In the genomic region with DNA sequence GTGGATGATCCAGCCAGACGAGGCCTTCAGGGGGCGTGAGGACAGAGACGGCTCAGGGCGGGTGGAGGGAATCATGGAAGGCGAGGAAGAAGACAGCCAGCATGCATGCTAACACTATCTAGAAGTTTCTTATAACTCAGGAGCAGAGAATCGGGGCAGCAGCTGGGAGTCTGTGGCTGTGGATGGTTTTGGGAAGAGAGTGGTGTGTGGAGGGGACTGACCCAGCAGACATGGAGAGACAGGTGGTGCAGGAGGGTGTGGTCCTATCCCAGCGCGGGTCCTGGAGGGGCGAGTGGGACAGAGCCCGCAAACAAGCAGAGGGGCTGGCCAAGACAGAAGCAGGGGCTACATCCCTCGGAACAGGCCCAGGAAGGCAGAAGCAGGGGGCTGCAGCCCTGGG, we compare ENCODE assay signal across 23 cellular contexts.
"Had no signal": no experiment of that assay in that cellular context is flagged by ENCODE, and none has a peak within 500 bp of the region (broad histone marks: within the 10 kb centered on the region; RNA-seq: fewer than 3 reads in every experiment).

No MANE protein-coding gene starts in this region.

- H3K27ac Mint-ChIP-seq: activated B cell treated with CpG ODN at 0.5 μM for 24 hours; activated CD8-positive, alpha-beta T cell treated with anti-CD3 and anti-CD28 coated beads, Interleukin-2, amount 10 ng/mL, durations not matched to agents 7 days and 5 days; T-cell had no signal

- H3K9me3 Mint-ChIP-seq: activated B cell treated with CpG ODN at 0.5 μM for 24 hours; activated naive CD8-positive, alpha-beta T cell treated with anti-CD3 and anti-CD28 coated beads, Interleukin-2, amount 10 ng/mL, durations not matched to agents 7 days and 5 days had no signal

- H3K4me1 Mint-ChIP-seq: activated B cell treated with CpG ODN at 0.5 μM for 24 hours had no signal

- ATAC-seq: activated CD8-positive, alpha-beta T cell treated with anti-CD3 and anti-CD28 coated beads, Interleukin-2, amount 10 ng/mL, durations not matched to agents 7 days and 5 days; body of pancreas; K562; T-cell had no signal

- H3K4me3 Mint-ChIP-seq: activated B cell treated with CpG ODN at 0.5 μM for 24 hours; activated CD8-positive, alpha-beta T cell treated with anti-CD3 and anti-CD28 coated beads, Interleukin-2, amount 10 ng/mL, durations not matched to agents 7 days and 5 days; activated naive CD8-positive, alpha-beta T cell treated with anti-CD3 and anti-CD28 coated beads, Interleukin-2, amount 10 ng/mL, durations not matched to agents 7 days and 5 days; T-cell had no signal

- DNase-seq: activated B cell treated with CpG ODN at 0.5 μM for 24 hours; activated CD4-positive, alpha-beta T cell treated with anti-CD3 and anti-CD28 coated beads for 1 hour; activated CD8-positive, alpha-beta memory T cell treated with anti-CD3 and anti-CD28 coated beads, Interleukin-2, amount 50 U/mL, for 48 hours; activated CD8-positive, alpha-beta T cell treated with anti-CD3 and anti-CD28 coated beads, Interleukin-2, amount 10 ng/mL, durations not matched to agents 7 days and 5 days; activated effector memory CD4-positive, alpha-beta T cell treated with Interleukin-2 at 50 U/mL for 16 hours; activated naive CD4-positive, alpha-beta T cell; activated naive CD8-positive, alpha-beta T cell treated with anti-CD3 and anti-CD28 coated beads, Interleukin-2, amount 10 ng/mL, durations not matched to agents 7 days and 5 days; activated T-cell treated with anti-CD3 and anti-CD28 coated beads, Interleukin-2, amount 50 U/mL, for 1 hour; central memory CD4-positive, alpha-beta T cell; Karpas-422; MM.1S; NCI-H1105; NCI-H1436; NCI-H1694 treated with DMSO at 0.1 percent for 48 hours; NCI-H2029 treated with DMSO at 0.1 percent for 48 hours; NCI-H510A treated with DMSO at 0.1 percent for 48 hours; NCI-H69; SHP77 treated with DMSO at 0.1 percent for 48 hours; T-cell; T-helper 2 cell; T1000 had no signal

- H3K27me3 Mint-ChIP-seq: activated B cell treated with CpG ODN at 0.5 μM for 24 hours; activated naive CD8-positive, alpha-beta T cell treated with anti-CD3 and anti-CD28 coated beads, Interleukin-2, amount 10 ng/mL, durations not matched to agents 7 days and 5 days had no signal

- H3K36me3 Mint-ChIP-seq: activated naive CD8-positive, alpha-beta T cell treated with anti-CD3 and anti-CD28 coated beads, Interleukin-2, amount 10 ng/mL, durations not matched to agents 7 days and 5 days; T-cell had no signal
